23 cellular contexts compared by ENCODE assay signal in the genomic region with DNA sequence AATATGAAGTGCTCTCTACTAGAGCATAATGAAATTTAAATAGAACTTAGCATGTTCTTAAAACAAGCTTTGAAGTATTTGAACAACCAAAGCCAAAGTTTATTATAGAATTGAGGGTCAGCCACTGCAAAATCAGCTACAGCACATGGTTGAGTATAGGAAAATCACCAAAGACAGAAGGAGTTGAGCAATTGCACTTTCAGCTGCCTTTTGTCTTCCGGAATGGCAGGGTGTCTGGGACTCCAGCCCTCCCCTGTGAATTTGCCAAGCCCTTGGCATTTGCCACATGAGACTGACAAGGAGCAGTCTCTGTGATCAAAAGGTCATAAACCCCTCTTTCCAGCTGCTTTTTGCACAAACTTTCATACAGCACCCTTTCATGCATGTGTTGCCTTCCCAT. TPM values are rescaled to one million over a fixed set of nuclear protein-coding genes. Genes with fewer than 3 reads are reported as not detected.
"Had no signal": no experiment of that assay in that cellular context is flagged by ENCODE, and none has a peak within 500 bp of the region (broad histone marks: within the 10 kb centered on the region; RNA-seq: fewer than 3 reads in every experiment).

No MANE protein-coding gene starts in this region.

- ATAC-seq: activated CD4-positive, CD25-positive, alpha-beta regulatory T cell treated with anti-CD3 and anti-CD28 coated beads, Interleukin-2, amount 50 U/mL, for 24 hours; effector memory CD8-positive, alpha-beta T cell; stimulated activated effector memory CD8-positive, alpha-beta T cell treated with anti-CD3 and anti-CD28 coated beads, Interleukin-12 subunit alpha, Interleukin-12 subunit beta, amount 100 ng/mL, for 72 hours; stimulated activated naive CD8-positive, alpha-beta T cell treated with anti-CD3 and anti-CD28 coated beads, Interleukin-15, amount 100 ng/mL, for 72 hours had no signal

- DNase-seq: activated CD4-positive, alpha-beta T cell treated with anti-CD3 and anti-CD28 coated beads for 48 hours; activated CD4-positive, alpha-beta T cell treated with anti-CD3 and anti-CD28 coated beads, Interleukin-2, amount 50 U/mL, for 48 hours; activated CD8-positive, alpha-beta memory T cell treated with anti-CD3 and anti-CD28 coated beads for 24 hours; activated effector memory CD4-positive, alpha-beta T cell treated with anti-CD3 and anti-CD28 coated beads, Interleukin-2, amount 50 U/mL, for 16 hours; activated naive CD4-positive, alpha-beta T cell treated with anti-CD3 and anti-CD28 coated beads for 36 hours; activated naive CD8-positive, alpha-beta T cell treated with anti-CD3 and anti-CD28 coated beads for 36 hours; caudate nucleus; cortex of kidney; effector memory CD8-positive, alpha-beta T cell; head of caudate nucleus; hippocampal formation; kidney; right lobe of liver; stimulated activated CD4-positive, alpha-beta T cell treated with anti-CD3 and anti-CD28 coated beads, Interleukin-12 subunit alpha, Interleukin-12 subunit beta, amount 100 ng/mL, for 4 hours; stimulated activated CD4-positive, alpha-beta T cell treated with anti-CD3 and anti-CD28 coated beads, Interleukin-4, amount 100 ng/mL, for 1 hour; stimulated activated naive CD8-positive, alpha-beta T cell treated with anti-CD3 and anti-CD28 coated beads, Interleukin-15, amount 100 ng/mL, for 72 hours; substantia nigra; WERI-Rb-1 had no signal

- H3K4me3 ChIP-seq: adrenal gland, right lobe of liver, skin epidermis had no signal

- H3K27ac ChIP-seq: adrenal gland, right lobe of liver, skin epidermis, WERI-Rb-1 had no signal

- H3K27me3 ChIP-seq: adrenal gland, right lobe of liver had no signal

- H3K36me3 ChIP-seq: adrenal gland, right lobe of liver, WERI-Rb-1 had no signal

- H3K4me1 ChIP-seq: adrenal gland, right lobe of liver had no signal

- H3K9me3 ChIP-seq: adrenal gland, right lobe of liver had no signal

RNA-seq across cellular contexts. Expression of a gene that starts 8.5 kb away (rescaled TPM):
- total RNA-seq: activated naive CD4-positive, alpha-beta T cell treated with anti-CD3 and anti-CD28 coated beads for 36 hours; activated naive CD8-positive, alpha-beta T cell treated with anti-CD3 and anti-CD28 coated beads for 36 hours; T-helper 1 cell treated with Interleukin-12 subunit alpha and Interleukin-12 subunit beta and Interleukin-4 antibody, amounts not matched to agents 30 ng/mL and 1 ng/mL, for 36 hours had no signal
